ENCODE assay signal across 8 cellular contexts in the genomic region with DNA sequence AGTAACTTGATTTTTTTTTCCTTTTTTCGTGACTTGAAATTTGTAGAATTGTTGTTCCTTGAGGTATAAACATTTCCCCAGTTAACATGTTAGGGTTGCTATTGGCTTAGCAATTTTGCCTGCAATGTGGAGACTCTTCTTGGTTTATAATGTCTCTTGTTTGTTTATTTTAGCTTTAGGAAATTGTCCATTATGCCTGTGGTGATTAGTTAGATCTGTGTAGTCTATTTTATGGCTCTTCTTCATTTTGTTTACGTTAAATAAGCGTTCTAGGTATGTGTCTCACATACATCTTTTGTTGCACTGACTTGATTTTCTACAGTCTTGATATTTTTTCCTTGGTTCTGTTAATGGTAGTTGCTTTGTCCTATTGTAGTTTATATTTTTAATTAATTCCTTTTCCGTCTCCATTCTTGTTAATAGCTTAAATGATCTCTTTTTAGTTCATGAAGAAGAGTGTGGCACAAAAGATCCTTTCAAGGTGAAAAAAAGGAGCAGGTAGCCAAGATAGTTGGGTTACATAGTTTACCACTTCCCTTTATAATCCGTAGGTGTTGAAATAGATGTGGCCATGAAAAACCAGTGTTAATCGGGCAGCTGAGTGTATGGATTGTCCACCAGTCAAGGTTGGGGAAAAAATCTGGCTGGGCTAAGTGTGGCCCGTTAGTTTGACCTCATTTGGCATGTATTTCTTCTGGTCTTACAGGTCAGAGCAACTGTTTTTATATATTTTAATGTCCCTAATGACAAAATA. TPM values are rescaled to one million over a fixed set of nuclear protein-coding genes. Genes with fewer than 3 reads are reported as not detected.
DNase-seq lines count a peak whose midpoint lies in the region; ATAC-seq and TF ChIP-seq lines count a peak whose summit lies in the region.

No MANE protein-coding gene starts in this region.

- H3K4me3 ChIP-seq in retinal pigment epithelial cell (ENCODE audit: low read length): peak overlapping the region; percentile 19

- H3K36me3 Mint-ChIP-seq in endothelial cell (ENCODE audit: low read depth, unreplicated experiment): peaks cover 3% of the 10 kb centered on the region

- no peak overlapping the region for H3K4me3 Mint-ChIP-seq in endothelial cell (ENCODE audit: unreplicated experiment)

- ATAC-seq in GM18907 (IDR thresholded peaks at IDR 0.05; ENCODE audit: unreplicated experiment) (peak; percentile 21), GM21447 (IDR thresholded peaks at IDR 0.05; ENCODE audit: unreplicated experiment) (no peak)

- H3K27me3 Mint-ChIP-seq in endothelial cell (ENCODE audit: unreplicated experiment): peaks cover 5% of the 10 kb centered on the region

- H3K27ac Mint-ChIP-seq in endothelial cell (ENCODE audit: unreplicated experiment): peak overlapping the region; percentile 99

- H3K4me1 Mint-ChIP-seq in endothelial cell (ENCODE audit: unreplicated experiment): peaks cover 23% of the 10 kb centered on the region

- DNase-seq in NOMO-1 treated with dmso at 0.1 percent for 144 hours (lab: John Stamatoyannopoulos, UW; ENCODE audit: unreplicated experiment): peak; percentile 19
- DNase-seq in endothelial cell (ENCODE audit: low spot score): no peak
- no peak for DNase-seq in retinal pigment epithelial cell (ENCODE audit: low read depth)
- no peak for DNase-seq in posterior cingulate gyrus
- DNase-seq in NCI-H526 treated with DMSO at 0.1 percent for 48 hours (lab: John Stamatoyannopoulos, UW): no peak
- no peak for DNase-seq in stimulated activated CD4-positive, alpha-beta T cell treated with anti-CD3 and anti-CD28 coated beads, Interleukin-4, amount 100 ng/mL, for 24 hours

- TF ChIP-seq CTCF in endothelial cell (IDR thresholded peaks at IDR 0.05; ENCODE audit: unreplicated experiment): no peak
- no peak for TF ChIP-seq CTCF in retinal pigment epithelial cell (conservative IDR thresholded peaks at IDR 0.05; ENCODE audit: low read depth, low read length)

- H3K9me3 Mint-ChIP-seq in endothelial cell (ENCODE audit: unreplicated experiment): no peaks in the 10 kb centered on the region

- intact Hi-C loops in posterior cingulate gyrus (cut with DNase I): no loop called here

RNA-seq across cellular contexts. Expression of a gene that starts 12.1 kb away (rescaled TPM):
- total RNA-seq in endothelial cell (ENCODE audit: unreplicated experiment): 86.4 TPM

RNA-seq across cellular contexts. Expression of a gene that starts 48.1 kb away (rescaled TPM):
- total RNA-seq in endothelial cell (ENCODE audit: unreplicated experiment): 4.1 TPM
